In the genomic region with DNA sequence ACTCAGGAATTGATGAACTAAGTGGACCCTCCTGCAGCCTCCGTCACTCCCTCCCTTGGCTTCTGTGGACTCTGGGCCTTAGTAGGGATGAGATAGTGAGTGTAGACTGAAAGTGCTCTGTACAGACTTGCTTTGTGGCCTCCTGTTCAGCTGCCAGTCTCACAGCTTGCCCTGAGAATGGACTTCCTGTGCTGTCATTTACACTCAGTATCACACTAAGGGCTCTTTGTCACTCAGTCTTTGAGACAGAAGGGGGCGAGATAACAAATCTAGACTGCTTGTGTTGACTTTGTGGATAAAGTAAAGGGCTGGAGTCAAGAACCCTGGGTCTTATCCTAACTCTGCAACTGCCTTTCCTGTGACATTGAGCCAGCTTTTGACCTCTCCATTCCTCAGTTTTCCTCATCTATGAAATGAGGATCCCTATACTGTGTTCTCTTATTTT, we compare ENCODE assay signal across 10 cellular contexts. TPM values are rescaled to one million over a fixed set of nuclear protein-coding genes. Genes with fewer than 3 reads are reported as not detected.
DNase-seq lines count a peak whose midpoint lies in the region; ATAC-seq, FAIRE-seq and TF ChIP-seq lines count a peak whose summit lies in the region.
"Had no signal": no experiment of that assay in that cellular context is flagged by ENCODE, and none has a peak within 500 bp of the region (broad histone marks: within the 10 kb centered on the region; RNA-seq: fewer than 3 reads in every experiment).

No MANE protein-coding gene starts in this region.

- no peaks in the 10 kb centered on the region for H3K4me1 ChIP-seq in CD8-positive, alpha-beta T cell (ENCODE audit: insufficient read depth, low read length)
- no peaks in the 10 kb centered on the region for H3K4me1 ChIP-seq in astrocyte (ENCODE audit: insufficient read depth, low read length)
- no peaks in the 10 kb centered on the region for H3K4me1 ChIP-seq in naive thymus-derived CD4-positive, alpha-beta T cell (ENCODE audit: control insufficient read depth in 2 of 2, insufficient read depth in 2 of 2, low read length in 2 of 2)

- POLR2A ChIA-PET in CD8-positive, alpha-beta T cell (lab: Charles Lee): no interaction called here
- POLR2A ChIA-PET in naive thymus-derived CD4-positive, alpha-beta T cell (lab: Charles Lee): no interaction called here

- no peaks in the 10 kb centered on the region for H4K20me1 ChIP-seq in astrocyte (ENCODE audit: insufficient read depth, low read length)

- H3K9me3 ChIP-seq in CD8-positive, alpha-beta T cell (ENCODE audit: low read length): no peaks in the 10 kb centered on the region
- no peaks in the 10 kb centered on the region for H3K9me3 ChIP-seq in astrocyte (ENCODE audit: insufficient read depth, low read depth, low read length)
- H3K9me3 ChIP-seq in naive thymus-derived CD4-positive, alpha-beta T cell (ENCODE audit: control insufficient read depth in 2 of 3, low read length in 3 of 3): no peaks in the 10 kb centered on the region
- H3K9me3 ChIP-seq: neutrophil had no signal

- no peak overlapping the region for H3K27ac Mint-ChIP-seq in CD8-positive, alpha-beta T cell
- H3K27ac Mint-ChIP-seq in astrocyte (ENCODE audit: unreplicated experiment): peak overlapping the region; percentile 92
- no peak overlapping the region for H3K27ac Mint-ChIP-seq in naive thymus-derived CD4-positive, alpha-beta T cell
- H3K27ac Mint-ChIP-seq: activated naive CD4-positive, alpha-beta T cell treated with anti-CD3 and anti-CD28 coated beads, Interleukin-2, amount 50 U/mL, for 24 hours had no signal

- peak overlapping the region; percentile 54 for H2AFZ ChIP-seq in astrocyte (ENCODE audit: low read depth, low read length)

- CTCF ChIA-PET in CD8-positive, alpha-beta T cell (lab: Charles Lee): interaction anchor here (1.0 kb wide), 1 partner anchor 19 kb away, joined by 3 read pairs; no protein-coding TSS in a partner anchor
- CTCF ChIA-PET in naive thymus-derived CD4-positive, alpha-beta T cell (lab: Charles Lee): no interaction called here

- TF ChIP-seq CTCF in CD8-positive, alpha-beta T cell (IDR thresholded peaks at IDR 0.05): no peak
- no peak for TF ChIP-seq CTCF in astrocyte (IDR thresholded peaks at IDR 0.05; ENCODE audit: insufficient read depth, low read depth, low read length)

- intact Hi-C loops in CD8-positive, alpha-beta T cell (cut with DNase I, micrococcal nuclease): no loop called here
- intact Hi-C loops in naive thymus-derived CD4-positive, alpha-beta T cell (cut with micrococcal nuclease): loop anchor here in 1 of 2 donors (5.0 kb wide), 1 partner anchor 685 kb away; no protein-coding TSS in a partner anchor

- H3K4me2 ChIP-seq in astrocyte (ENCODE audit: low read length): no peak overlapping the region

- H3K27me3 Mint-ChIP-seq in CD8-positive, alpha-beta T cell (ENCODE audit: low read depth): peaks cover 1% of the 10 kb centered on the region
- no peaks in the 10 kb centered on the region for H3K27me3 Mint-ChIP-seq in astrocyte (ENCODE audit: low read depth, unreplicated experiment)
- peaks cover 0 to 9% (median 3%) of the 10 kb centered on the region in 5 donors for H3K27me3 Mint-ChIP-seq in naive thymus-derived CD4-positive, alpha-beta T cell
- H3K27me3 Mint-ChIP-seq: activated naive CD4-positive, alpha-beta T cell treated with anti-CD3 and anti-CD28 coated beads, Interleukin-2, amount 50 U/mL, for 24 hours had no signal

- DNase-seq in CD8-positive, alpha-beta T cell: no peak
- no peak for DNase-seq in astrocyte (ENCODE audit: low read depth)
- DNase-seq in naive thymus-derived CD4-positive, alpha-beta T cell: no peak
- DNase-seq in COLO668 (lab: John Stamatoyannopoulos, UW; ENCODE audit: unreplicated experiment): no peak
- DNase-seq in amniotic stem cell (lab: John Stamatoyannopoulos, UW): no peak

- peak; percentile 40 for ATAC-seq in CD8-positive, alpha-beta T cell
- ATAC-seq in GM19372 (IDR thresholded peaks at IDR 0.05; ENCODE audit: low read depth, unreplicated experiment) (peak; percentile 94), HG03521 (IDR thresholded peaks at IDR 0.05; ENCODE audit: unreplicated experiment) (peak; percentile 57), HG03457 (IDR thresholded peaks at IDR 0.05; ENCODE audit: unreplicated experiment) (no peak)
- ATAC-seq in naive thymus-derived CD4-positive, alpha-beta T cell: peak; percentile 63

- H3K9me3 Mint-ChIP-seq in CD8-positive, alpha-beta T cell: no peaks in the 10 kb centered on the region
- no peaks in the 10 kb centered on the region for H3K9me3 Mint-ChIP-seq in astrocyte (ENCODE audit: unreplicated experiment)
- peaks cover 0 to 2% (median 0%) of the 10 kb centered on the region in 11 donors for H3K9me3 Mint-ChIP-seq in naive thymus-derived CD4-positive, alpha-beta T cell
- H3K9me3 Mint-ChIP-seq: activated naive CD4-positive, alpha-beta T cell treated with anti-CD3 and anti-CD28 coated beads, Interleukin-2, amount 50 U/mL, for 24 hours had no signal

- H3K4me3 ChIP-seq in CD8-positive, alpha-beta T cell (ENCODE audit: low read depth, low read length): no peak overlapping the region
- H3K4me3 ChIP-seq in astrocyte (ENCODE audit: insufficient read depth, low read depth, low read length): no peak overlapping the region
- no peak overlapping the region for H3K4me3 ChIP-seq in naive thymus-derived CD4-positive, alpha-beta T cell (ENCODE audit: low read length)

- H3K36me3 Mint-ChIP-seq in CD8-positive, alpha-beta T cell: no peaks in the 10 kb centered on the region
- H3K36me3 Mint-ChIP-seq in astrocyte (ENCODE audit: low read depth, unreplicated experiment): peaks cover 1% of the 10 kb centered on the region
- no peaks in the 10 kb centered on the region for H3K36me3 Mint-ChIP-seq in naive thymus-derived CD4-positive, alpha-beta T cell
- H3K36me3 Mint-ChIP-seq: activated naive CD4-positive, alpha-beta T cell treated with anti-CD3 and anti-CD28 coated beads, Interleukin-2, amount 50 U/mL, for 24 hours had no signal

- no peaks in the 10 kb centered on the region for H3K27me3 ChIP-seq in CD8-positive, alpha-beta T cell (ENCODE audit: insufficient read depth, low read length)
- no peaks in the 10 kb centered on the region for H3K27me3 ChIP-seq in astrocyte (ENCODE audit: insufficient read depth, low read length)
- H3K27me3 ChIP-seq in naive thymus-derived CD4-positive, alpha-beta T cell (ENCODE audit: control insufficient read depth in 2 of 2, insufficient read depth in 2 of 2, low read length in 2 of 2): no peaks in the 10 kb centered on the region
- H3K27me3 ChIP-seq: neutrophil had no signal

- no peak overlapping the region for H3K4me3 Mint-ChIP-seq in CD8-positive, alpha-beta T cell
- H3K4me3 Mint-ChIP-seq in astrocyte (ENCODE audit: unreplicated experiment): no peak overlapping the region
- H3K4me3 Mint-ChIP-seq in naive thymus-derived CD4-positive, alpha-beta T cell: no peak overlapping the region
- H3K4me3 Mint-ChIP-seq: activated naive CD4-positive, alpha-beta T cell treated with anti-CD3 and anti-CD28 coated beads, Interleukin-2, amount 50 U/mL, for 24 hours had no signal

- no peak for FAIRE-seq in astrocyte (lab: Jason Lieb, UNC)

- H3K9ac ChIP-seq in astrocyte (ENCODE audit: low read length): no peak overlapping the region

- H3K4me1 Mint-ChIP-seq in CD8-positive, alpha-beta T cell (ENCODE audit: low read depth): peaks cover 2% of the 10 kb centered on the region
- H3K4me1 Mint-ChIP-seq in astrocyte (ENCODE audit: low read depth, unreplicated experiment): peaks cover 21% of the 10 kb centered on the region
- H3K4me1 Mint-ChIP-seq in naive thymus-derived CD4-positive, alpha-beta T cell: peaks cover 0 to 3% (median 0%) of the 10 kb centered on the region in 7 donors
- H3K4me1 Mint-ChIP-seq: activated naive CD4-positive, alpha-beta T cell treated with anti-CD3 and anti-CD28 coated beads, Interleukin-2, amount 50 U/mL, for 24 hours had no signal

- no peaks in the 10 kb centered on the region for H3K36me3 ChIP-seq in CD8-positive, alpha-beta T cell (ENCODE audit: insufficient read depth, low read length)
- H3K36me3 ChIP-seq in astrocyte (ENCODE audit: insufficient read depth, low read length): no peaks in the 10 kb centered on the region
- no peaks in the 10 kb centered on the region for H3K36me3 ChIP-seq in naive thymus-derived CD4-positive, alpha-beta T cell (ENCODE audit: control insufficient read depth in 2 of 3, insufficient read depth in 3 of 3, low read length in 3 of 3)
- H3K36me3 ChIP-seq: neutrophil had no signal

- no peaks in the 10 kb centered on the region for H3K79me2 ChIP-seq in astrocyte (ENCODE audit: insufficient read depth, low read length)

- no peak overlapping the region for H3K27ac ChIP-seq in CD8-positive, alpha-beta T cell (ENCODE audit: low read depth, low read length)
- H3K27ac ChIP-seq in astrocyte (ENCODE audit: low read depth, low read length): no peak overlapping the region
- no peak overlapping the region for H3K27ac ChIP-seq in naive thymus-derived CD4-positive, alpha-beta T cell (ENCODE audit: low read depth, low read length)
- H3K27ac ChIP-seq: neutrophil had no signal

RNA-seq across cellular contexts. Expression of a gene that starts 21.0 kb away (rescaled TPM):
- 1 to 10 TPM; 3.1 to 3.4 TPM for total RNA-seq in CD8-positive, alpha-beta T cell
- 56.2 and 57.7 TPM in 2 replicates for total RNA-seq in astrocyte
- 1 to 10 TPM in 1 of 5 experiments, under 1 TPM in 2, not detected in 2; 0.13 to 1.2 (median 0.16) TPM for total RNA-seq in naive thymus-derived CD4-positive, alpha-beta T cell
- not detected for polyA plus RNA-seq in naive thymus-derived CD4-positive, alpha-beta T cell

Comparison
In these comparisons a context has a peak if more than half of its experiments do, and no peak if none do; other contexts are left out.
1. RNA of a gene that starts 21.0 kb away (total RNA-seq): 56.2 to 57.7 TPM in astrocyte; 3.1 to 3.4 TPM in CD8-positive, alpha-beta T cell and 0.13 to 1.2 TPM in naive thymus-derived CD4-positive, alpha-beta T cell; every median in the first group is over 10 times any median in the second.